ENCODE assay signal across 9 cellular contexts in genomic region chr4:112889619-112890294, GRCh38.
DNase-seq lines count a peak whose midpoint lies in the region; ATAC-seq and TF ChIP-seq lines count a peak whose summit lies in the region.
"Had no signal": no experiment of that assay in that cellular context is flagged by ENCODE, and none has a peak within 500 bp of the region (broad histone marks: within the 10 kb centered on the region; RNA-seq: fewer than 3 reads in every experiment).

No MANE protein-coding gene starts in this region.

- POLR2A ChIA-PET in A673 (lab: Charles Lee; ENCODE audit: low non-redundant PET): no interaction called here

- H3K4me3 ChIP-seq in A673 (ENCODE audit: low read depth, low read length, poor library complexity, severe bottlenecking) (peak overlapping the region; percentile 22), GM23338 (no peak overlapping the region), adipocyte (ENCODE audit: low read length) (peak overlapping the region; percentile 82)

- H3K36me3 Mint-ChIP-seq in GM23338 (ENCODE audit: low read depth): no peaks in the 10 kb centered on the region

- no peak overlapping the region for H3K4me3 Mint-ChIP-seq in GM23338
- H3K4me3 Mint-ChIP-seq: T-helper 2 cell treated with Interferon-gamma antibody and Interleukin-4, amounts not matched to agents 5 μg/mL and 100 μg/mL, for 36 hours had no signal

- intact Hi-C loops in A673 (cut with micrococcal nuclease; ENCODE audit: unreplicated experiment): no loop called here

- H3K4me1 Mint-ChIP-seq in GM23338: peaks cover 25% of the 10 kb centered on the region

- no peaks in the 10 kb centered on the region for H3K9me3 ChIP-seq in A673 (ENCODE audit: low read depth, low read length, poor library complexity, severe bottlenecking)
- H3K9me3 ChIP-seq in adipocyte (ENCODE audit: control insufficient read depth, low read length): no peaks in the 10 kb centered on the region

- H3K79me2 ChIP-seq in GM23338 (replicated peaks; ENCODE audit: insufficient read depth): no peaks in the 10 kb centered on the region; the same call in 1 of the 2 replicates

- H3K27ac ChIP-seq in A673 (ENCODE audit: low read depth, low read length, poor library complexity, severe bottlenecking) (peak overlapping the region; percentile 72), GM23338 (ENCODE audit: low read depth) (peak overlapping the region; percentile 50)

- DNase-seq in A673 (ENCODE audit: low spot score) (peak; percentile 79), GM23338 (ENCODE audit: low spot score) (no peak), adipocyte (ENCODE audit: low read depth) (peak; percentile 90), left lobe of liver (ENCODE audit: low spot score) (no peak), inferior parietal cortex (ENCODE audit: extremely low spot score) (no peak), epidermal melanocyte (ENCODE audit: insufficient read length, low spot score) (no peak)
- DNase-seq in activated CD4-positive, alpha-beta T cell treated with anti-CD3 and anti-CD28 coated beads for 4 hours: no peak

- TF ChIP-seq CTCF in A673 (conservative IDR thresholded peaks at IDR 0.05; ENCODE audit: low read depth, low read length): no peak
- TF ChIP-seq CTCF in GM23338 (conservative IDR thresholded peaks at IDR 0.05; ENCODE audit: low read depth in 2 of 2): no peak

- peaks cover 13% of the 10 kb centered on the region for H3K4me1 ChIP-seq in A673 (ENCODE audit: insufficient read depth, low read length, poor library complexity, severe bottlenecking)
- peaks cover 5% of the 10 kb centered on the region for H3K4me1 ChIP-seq in GM23338 (ENCODE audit: insufficient read depth)
- H3K4me1 ChIP-seq in adipocyte (ENCODE audit: control insufficient read depth, insufficient read depth, low read length): peaks cover 22% of the 10 kb centered on the region

- H3K9me2 ChIP-seq in GM23338 (ENCODE audit: insufficient read depth): no peaks in the 10 kb centered on the region

- ATAC-seq in GM23338 (no peak), left lobe of liver (peak; percentile 59), HG03039 (IDR thresholded peaks at IDR 0.05; ENCODE audit: unreplicated experiment) (no peak)

- H4K20me1 ChIP-seq in GM23338 (replicated peaks; ENCODE audit: insufficient read depth): no peaks in the 10 kb centered on the region

- H3K27me3 Mint-ChIP-seq in GM23338 (ENCODE audit: insufficient read depth, low read depth, poor library complexity): peaks cover 4% of the 10 kb centered on the region

- H3F3A ChIP-seq in GM23338 (replicated peaks; ENCODE audit: low read depth): no peaks in the 10 kb centered on the region

- H3K9ac ChIP-seq in adipocyte (ENCODE audit: low read length): peak overlapping the region; percentile 66

- BruUV-seq in A673 (replicated peaks; lab: Mats Ljungman, UMichigan): no TSS peak

- H3K36me3 ChIP-seq in A673 (ENCODE audit: insufficient read depth, low read length, poor library complexity, severe bottlenecking) (no peaks in the 10 kb centered on the region), GM23338 (ENCODE audit: insufficient read depth) (no peaks in the 10 kb centered on the region), adipocyte (ENCODE audit: control insufficient read depth, insufficient read depth, low read length, severe bottlenecking) (no peaks in the 10 kb centered on the region)

- H3K27me3 ChIP-seq in A673 (replicated peaks; ENCODE audit: insufficient read depth, low read depth, low read length, poor library complexity) (no peaks in the 10 kb centered on the region), GM23338 (ENCODE audit: insufficient read depth) (no peaks in the 10 kb centered on the region), adipocyte (replicated peaks; ENCODE audit: control insufficient read depth, insufficient read depth, low read length) (no peaks in the 10 kb centered on the region)

- no peak overlapping the region for H3K4me2 ChIP-seq in GM23338

- H2AFZ ChIP-seq in GM23338: no peak overlapping the region

- no peak overlapping the region; the same call in 1 of the 2 replicates for H3K27ac Mint-ChIP-seq in GM23338
- H3K27ac Mint-ChIP-seq: T-helper 2 cell treated with Interferon-gamma antibody and Interleukin-4, amounts not matched to agents 5 μg/mL and 100 μg/mL, for 36 hours had no signal

- CTCF ChIA-PET in A673 (lab: Charles Lee): no interaction called here

- no peaks in the 10 kb centered on the region for H3K9me3 Mint-ChIP-seq in GM23338
- H3K9me3 Mint-ChIP-seq: T-helper 2 cell treated with Interferon-gamma antibody and Interleukin-4, amounts not matched to agents 5 μg/mL and 100 μg/mL, for 36 hours had no signal

TF ChIP-seq in GM23338, 12 proteins besides CTCF, POLR2A, EP300 and RAD21:
- TF ChIP-seq STAT1 (IDR thresholded peaks at IDR 0.05; ENCODE audit: unreplicated experiment): no peak
- no peak for TF ChIP-seq EZH2phosphoT487 (IDR thresholded peaks at IDR 0.05; ENCODE audit: unreplicated experiment)
- no peak for TF ChIP-seq CREB1 (CRISPR knock-in tag; IDR thresholded peaks at IDR 0.05; ENCODE audit: low read depth)
- TF ChIP-seq EZH2 (IDR thresholded peaks at IDR 0.05; ENCODE audit: low read depth, unreplicated experiment): no peak
TF ChIP-seq in GM23338: peak in this region for 0.

Comparison
In these comparisons a context has a peak if more than half of its experiments do, and no peak if none do; other contexts are left out.
1. DNase-seq: peak in A673 (single experiment) and adipocyte (single experiment); none in GM23338 (single experiment), left lobe of liver (single experiment), activated CD4-positive, alpha-beta T cell treated with anti-CD3 and anti-CD28 coated beads for 4 hours (0 of 2), inferior parietal cortex (single experiment) and epidermal melanocyte (single experiment).